In genomic region chr10:118741994-118742393, GRCh38 we compare ENCODE assay signal across 1 cellular context.
TF ChIP-seq lines count a peak whose summit lies in the region.

No MANE protein-coding gene starts in this region.

TF ChIP-seq in A549, 52 proteins besides CTCF, POLR2A, EP300 and RAD21 (continued from another document):
- TF ChIP-seq HEYL (CRISPR knock-in tag; IDR thresholded peaks at IDR 0.05) (no peak), CEBPB (IDR thresholded peaks at IDR 0.05) (no peak)
TF ChIP-seq in A549: peak in this region for 1.
